Comparison of ENCODE assay signal across 15 cellular contexts in genomic region chr20:2114990-2115681, GRCh38. TPM values are rescaled to one million over a fixed set of nuclear protein-coding genes. Genes with fewer than 3 reads are reported as not detected.
DNase-seq lines count a peak whose midpoint lies in the region; ATAC-seq and TF ChIP-seq lines count a peak whose summit lies in the region.
"Had no signal": no experiment of that assay in that cellular context is flagged by ENCODE, and none has a peak within 500 bp of the region (broad histone marks: within the 10 kb centered on the region; RNA-seq: fewer than 3 reads in every experiment).

No MANE protein-coding gene starts in this region.

- DNase-seq in Right ventricle myocardium inferior (ENCODE audit: missing footprints) (no peak), cardiac septum (ENCODE audit: low spot score) (no peak), fibroblast of mammary gland (ENCODE audit: low read depth) (peak; percentile 52), mesothelial cell of epicardium (ENCODE audit: low spot score in 2 of 2, unreplicated experiment in 2 of 2) (no peak), uterus (peak; percentile 74 to 81), NCI-H226 (no peak)
- no peak for DNase-seq in effector CD8-positive, alpha-beta T cell (lab: John Stamatoyannopoulos, UW)
- no peak for DNase-seq in activated CD8-positive, alpha-beta memory T cell treated with anti-CD3 and anti-CD28 coated beads, Interleukin-2, amount 50 U/mL, for 4 hours
- DNase-seq: ACHN; activated CD8-positive, alpha-beta memory T cell treated with anti-CD3 and anti-CD28 coated beads for 24 hours; effector CD4-positive, alpha-beta T cell; NCI-H1092; NCI-H2227 treated with DMSO at 0.1 percent for 48 hours had no signal

- TF ChIP-seq POLR2A in uterus (IDR thresholded peaks at IDR 0.05), result no peak

- no peaks in the 10 kb centered on the region for H3K27me3 Mint-ChIP-seq in mesothelial cell of epicardium (ENCODE audit: low read depth)

- H3K36me3 Mint-ChIP-seq in mesothelial cell of epicardium, result peaks cover 15% of the 10 kb centered on the region

- H3K4me1 Mint-ChIP-seq in mesothelial cell of epicardium, result peaks cover 11% of the 10 kb centered on the region

- peaks cover 11 to 13% of the 10 kb centered on the region in 2 donors for H3K4me1 ChIP-seq in uterus

- H3K4me3 ChIP-seq in fibroblast of mammary gland (ENCODE audit: control insufficient read depth, low read depth, low read length) (no peak overlapping the region), uterus (no peak overlapping the region)
- H3K4me3 ChIP-seq: skin epidermis, vagina had no signal

- intact Hi-C loops in Right ventricle myocardium inferior (cut with DNase I), result no loop called here
- intact Hi-C loops in cardiac septum (cut with DNase I), result no loop called here
- intact Hi-C loops in uterus (cut with DNase I; ENCODE audit: low total_unique reads), result no loop called here

- H3K9me3 Mint-ChIP-seq in mesothelial cell of epicardium, result no peaks in the 10 kb centered on the region

- H3K4me3 Mint-ChIP-seq in mesothelial cell of epicardium, result no peak overlapping the region

- TF ChIP-seq CTCF in fibroblast of mammary gland (conservative IDR thresholded peaks at IDR 0.05; ENCODE audit: control insufficient read depth, insufficient read depth, low read depth, low read length) (no peak), mesothelial cell of epicardium (IDR thresholded peaks at IDR 0.05; ENCODE audit: unreplicated experiment) (no peak), uterus (IDR thresholded peaks at IDR 0.05) (no peak)

- peak overlapping the region; percentile 21 for H3K27ac Mint-ChIP-seq in mesothelial cell of epicardium

- no peaks in the 10 kb centered on the region for H3K27me3 ChIP-seq in uterus
- H3K27me3 ChIP-seq: vagina had no signal

- peak overlapping the region; percentile 61 to 72 for H3K27ac ChIP-seq in uterus
- H3K27ac ChIP-seq: vagina had no signal

- H3K36me3 ChIP-seq in uterus, result no peaks in the 10 kb centered on the region

- ATAC-seq in Right ventricle myocardium inferior, result peak; percentile 90

- H3K9me3 ChIP-seq in uterus, result no peaks in the 10 kb centered on the region
- H3K9me3 ChIP-seq: vagina had no signal

RNA-seq across cellular contexts. Expression of gene STK35, which starts 13.5 kb away (rescaled TPM):
- total RNA-seq in Right ventricle myocardium inferior, result 13.5 TPM
- total RNA-seq in cardiac septum, result 18.2 TPM
- 31.0 to 31.9 TPM (median 31.6 TPM) in 3 replicates for total RNA-seq in mesothelial cell of epicardium
- total RNA-seq in uterus, result 10 to 100 TPM; 10.2 to 28.0 (median 17.5) TPM

Comparison
In these comparisons a context has a peak if more than half of its experiments do, and no peak if none do; other contexts are left out.
1. DNase-seq: peak in fibroblast of mammary gland (single experiment) and uterus (2 of 2); none in Right ventricle myocardium inferior (single experiment), cardiac septum (single experiment), mesothelial cell of epicardium (0 of 2), effector CD8-positive, alpha-beta T cell (single experiment), activated CD8-positive, alpha-beta memory T cell treated with anti-CD3 and anti-CD28 coated beads, Interleukin-2, amount 50 U/mL, for 4 hours (single experiment) and NCI-H226 (single experiment).